ENCODE assay signal across 9 cellular contexts in the genomic region with DNA sequence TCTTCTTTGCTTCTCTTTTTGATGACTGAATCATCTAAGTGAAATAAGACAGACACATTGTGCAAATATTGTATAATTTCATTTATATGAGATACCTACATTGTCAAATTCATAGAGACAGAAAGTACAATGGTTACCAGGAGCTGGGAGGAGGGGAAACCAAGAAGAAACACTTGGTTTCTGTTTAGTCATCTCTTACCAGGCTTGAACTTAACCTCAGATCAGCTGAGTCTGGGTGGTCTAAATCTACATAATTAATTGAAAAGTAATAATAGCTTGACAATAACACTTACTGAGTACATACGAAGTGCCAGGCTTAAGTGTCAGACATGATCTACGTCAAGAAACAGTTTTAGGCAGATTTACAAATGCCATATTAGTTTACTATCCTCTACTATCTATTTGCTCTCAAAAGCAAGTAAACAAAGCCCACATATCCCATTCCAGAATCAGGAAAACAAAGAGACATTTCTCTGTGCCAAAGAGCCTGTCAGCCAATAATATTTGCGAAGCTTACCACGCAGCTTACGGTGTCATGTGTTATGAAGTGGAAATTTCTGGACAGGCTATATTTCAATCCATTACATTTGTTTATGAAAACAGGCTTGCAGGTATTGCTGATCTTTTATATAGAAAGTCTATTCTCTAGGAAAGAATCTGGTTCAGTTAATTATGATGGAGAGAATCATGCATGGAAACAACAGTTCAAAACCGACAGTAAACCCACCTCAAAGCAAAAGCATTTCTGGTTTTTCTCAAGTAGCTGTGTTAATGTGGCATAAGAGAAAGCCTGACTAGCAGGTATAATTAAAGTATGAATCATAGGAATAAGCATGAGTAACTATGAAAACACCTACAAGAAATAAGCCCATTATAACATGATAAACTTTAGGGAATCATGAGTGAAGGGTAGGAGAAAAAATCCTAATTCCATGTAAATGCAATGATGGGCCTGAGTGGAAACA. TPM values are rescaled to one million over a fixed set of nuclear protein-coding genes. Genes with fewer than 3 reads are reported as not detected.
A peak's percentile ranks its signal among the peaks of the same experiment; 100 is the strongest.
DNase-seq lines count a peak whose midpoint lies in the region; ATAC-seq, FAIRE-seq and TF ChIP-seq lines count a peak whose summit lies in the region.
"Had no signal": no experiment of that assay in that cellular context is flagged by ENCODE, and none has a peak within 500 bp of the region (broad histone marks: within the 10 kb centered on the region; RNA-seq: fewer than 3 reads in every experiment).

No MANE protein-coding gene starts in this region.

- intact Hi-C loops in kidney (cut with DNase I), result no loop called here

- no peak for FAIRE-seq in kidney (lab: Jason Lieb, UNC)

- H3K4me1 ChIP-seq in kidney (ENCODE audit: control insufficient read depth in 1 of 2, insufficient read depth in 1 of 2, low read depth in 1 of 2, low read length in 2 of 2), result no peaks in the 10 kb centered on the region

- no peaks in the 10 kb centered on the region for H3K9me3 ChIP-seq in kidney (ENCODE audit: control insufficient read depth in 1 of 2, low read length in 2 of 2)

- no peak overlapping the region for H3K9ac ChIP-seq in kidney (ENCODE audit: low read length in 2 of 2)

- no peak overlapping the region for H3K4me3 ChIP-seq in kidney (ENCODE audit: low read length in 2 of 2)
- no peak overlapping the region for H3K4me3 ChIP-seq in foreskin fibroblast (ENCODE audit: low read depth in 1 of 2, low read length in 2 of 2)

- no peaks in the 10 kb centered on the region for H3K27me3 Mint-ChIP-seq in stimulated activated memory B cell treated with anti-CD40 and anti-IgM and Interleukin-4, amounts not matched to agents 10 μg/mL and 1 μg/mL and 100 μg/mL, for 72 hours

- TF ChIP-seq CTCF in VCaP (conservative IDR thresholded peaks at IDR 0.05) (no peak), kidney (IDR thresholded peaks at IDR 0.05; ENCODE audit: borderline replicate concordance, extremely low read depth, insufficient read depth) (no peak), foreskin fibroblast (IDR thresholded peaks at IDR 0.05; ENCODE audit: low read depth, low read length) (no peak)

- H3K36me3 Mint-ChIP-seq in stimulated activated memory B cell treated with anti-CD40 and anti-IgM and Interleukin-4, amounts not matched to agents 10 μg/mL and 1 μg/mL and 100 μg/mL, for 72 hours, result no peaks in the 10 kb centered on the region

- H3K4me1 Mint-ChIP-seq in stimulated activated memory B cell treated with anti-CD40 and anti-IgM and Interleukin-4, amounts not matched to agents 10 μg/mL and 1 μg/mL and 100 μg/mL, for 72 hours, result peaks cover 73% of the 10 kb centered on the region

- ATAC-seq in GM19395 (IDR thresholded peaks at IDR 0.05; ENCODE audit: unreplicated experiment) (peak; percentile 41), HG02981 (IDR thresholded peaks at IDR 0.05; ENCODE audit: unreplicated experiment) (peak; percentile 27)
- no peak for ATAC-seq in stimulated activated memory B cell treated with anti-CD40 and anti-IgM and Interleukin-4, amounts not matched to agents 10 μg/mL and 1 μg/mL and 100 μg/mL, for 72 hours

- H3K27ac ChIP-seq in VCaP (peak overlapping the region; percentile 11), kidney (ENCODE audit: low read depth in 2 of 2, low read length in 2 of 2) (no peak overlapping the region)

- H3K9me3 Mint-ChIP-seq in stimulated activated memory B cell treated with anti-CD40 and anti-IgM and Interleukin-4, amounts not matched to agents 10 μg/mL and 1 μg/mL and 100 μg/mL, for 72 hours, result no peaks in the 10 kb centered on the region

- peak overlapping the region; percentile 1 for H3K27ac Mint-ChIP-seq in stimulated activated memory B cell treated with anti-CD40 and anti-IgM and Interleukin-4, amounts not matched to agents 10 μg/mL and 1 μg/mL and 100 μg/mL, for 72 hours

- no peak overlapping the region for H3K4me3 Mint-ChIP-seq in stimulated activated memory B cell treated with anti-CD40 and anti-IgM and Interleukin-4, amounts not matched to agents 10 μg/mL and 1 μg/mL and 100 μg/mL, for 72 hours

- no peaks in the 10 kb centered on the region for H3K36me3 ChIP-seq in kidney (ENCODE audit: control insufficient read depth in 1 of 2, insufficient read depth in 2 of 2, low read length in 2 of 2)

- no peak for DNase-seq in cerebellum (ENCODE audit: low spot score)
- DNase-seq in kidney, result no peak
- DNase-seq in activated T-cell treated with anti-CD3 and anti-CD28 coated beads, Interleukin-2, amount 50 U/mL, for 48 hours, result no peak
- no peak for DNase-seq in foreskin fibroblast
- DNase-seq: glutamatergic neuron had no signal

RNA-seq across cellular contexts. Expression of a gene that starts 2.7 kb away (rescaled TPM):
- total RNA-seq in cerebellum (21.4 TPM), kidney (18.9 TPM)
- polyA plus RNA-seq in kidney (ENCODE audit: insufficient read depth, low read depth, low replicate concordance), result 4.2 TPM
